ENCODE assay signal across 19 cellular contexts in genomic region chr12:57881035-57881973, GRCh38. TPM values are rescaled to one million over a fixed set of nuclear protein-coding genes. Genes with fewer than 3 reads are reported as not detected.
DNase-seq lines count a peak whose midpoint lies in the region; ATAC-seq and TF ChIP-seq lines count a peak whose summit lies in the region.
"Had no signal": no experiment of that assay in that cellular context is flagged by ENCODE, and none has a peak within 500 bp of the region (broad histone marks: within the 10 kb centered on the region; RNA-seq: fewer than 3 reads in every experiment).

No MANE protein-coding gene starts in this region.

- peaks cover 3% of the 10 kb centered on the region for H3K9me3 ChIP-seq in RWPE2 (ENCODE audit: severe bottlenecking)
- H3K9me3 ChIP-seq in neural progenitor cell (ENCODE audit: low read depth), result no peaks in the 10 kb centered on the region
- no peaks in the 10 kb centered on the region; the same call in 1 of the 2 replicates for H3K9me3 ChIP-seq in OCI-LY7 (ENCODE audit: low read length)

- no peaks in the 10 kb centered on the region for H3K36me3 Mint-ChIP-seq in neural progenitor cell
- H3K36me3 Mint-ChIP-seq: natural killer cell, WTC11 had no signal

- peak overlapping the region; percentile 59 for H3K27ac Mint-ChIP-seq in neural progenitor cell
- H3K27ac Mint-ChIP-seq: activated naive CD4-positive, alpha-beta T cell treated with anti-CD3 and anti-CD28 coated beads for 36 hours; natural killer cell; WTC11 had no signal

- peaks cover 17% of the 10 kb centered on the region for H3K9me3 Mint-ChIP-seq in neural progenitor cell
- H3K9me3 Mint-ChIP-seq: natural killer cell had no signal

- intact Hi-C loops in OCI-LY7 (cut with micrococcal nuclease; ENCODE audit: unreplicated experiment), result no loop called here

- no peak overlapping the region for H3K4me3 Mint-ChIP-seq in neural progenitor cell
- H3K4me3 Mint-ChIP-seq: activated naive CD4-positive, alpha-beta T cell treated with anti-CD3 and anti-CD28 coated beads for 36 hours; natural killer cell; WTC11 had no signal

- no peaks in the 10 kb centered on the region for H3K4me1 Mint-ChIP-seq in neural progenitor cell
- H3K4me1 Mint-ChIP-seq: natural killer cell, WTC11 had no signal

- CTCF ChIA-PET in OCI-LY7 (lab: Charles Lee; ENCODE audit: unreplicated experiment), result interaction anchor here (0.6 to 1.9 kb wide), 2 partner anchors 14 to 43 kb away, joined by 3 to 7 read pairs; no protein-coding TSS in a partner anchor

- H3K27ac ChIP-seq in RWPE2 (ENCODE audit: poor library complexity, severe bottlenecking) (no peak overlapping the region), neural progenitor cell (no peak overlapping the region), OCI-LY7 (ENCODE audit: low read depth, low read length, poor library complexity, severe bottlenecking) (no peak overlapping the region)
- H3K27ac ChIP-seq: SK-N-MC had no signal

- DNase-seq in EH (ENCODE audit: low read depth) (peak; percentile 88), RWPE2 (ENCODE audit: low spot score) (no peak), fibroblast of peridontal ligament (ENCODE audit: extremely low read depth) (peak; percentile 42), neural progenitor cell (ENCODE audit: low spot score) (no peak), OCI-M2 (lab: John Stamatoyannopoulos, UW; ENCODE audit: unreplicated experiment) (no peak), OCI-LY7 (ENCODE audit: low spot score) (no peak)
- DNase-seq in effector CD4-positive, alpha-beta T cell, result no peak
- DNase-seq: activated naive CD4-positive, alpha-beta T cell treated with anti-CD3 and anti-CD28 coated beads for 36 hours; cerebellar nuclear complex; COR-L47; hippocampal formation; natural killer cell; NCI-H1092 treated with DMSO at 0.1 percent for 48 hours; NK-92 treated with Interleukin-12 subunit alpha and Interleukin-12 subunit beta, amount 100 ng/mL, for 24 hours; stimulated activated CD4-positive, alpha-beta T cell treated with anti-CD3 and anti-CD28 coated beads, Interleukin-4, amount 100 ng/mL, for 4 hours had no signal

- TF ChIP-seq CTCF in RWPE2 (IDR thresholded peaks at IDR 0.05; ENCODE audit: poor library complexity, severe bottlenecking) (no peak), neural progenitor cell (IDR thresholded peaks at IDR 0.05) (no peak), OCI-LY7 (conservative IDR thresholded peaks at IDR 0.05; ENCODE audit: low read length) (no peak)

- H3K4me2 ChIP-seq in neural progenitor cell (no peak overlapping the region), OCI-LY7 (ENCODE audit: low read length) (no peak overlapping the region)

- H3K36me3 ChIP-seq in RWPE2 (ENCODE audit: low read depth) (no peaks in the 10 kb centered on the region), neural progenitor cell (no peaks in the 10 kb centered on the region), OCI-LY7 (ENCODE audit: insufficient read depth, low read length) (no peaks in the 10 kb centered on the region)

- H3K9me2 ChIP-seq in OCI-LY7 (ENCODE audit: insufficient read depth, low read length), result no peaks in the 10 kb centered on the region

- H3K27me3 ChIP-seq in RWPE2 (ENCODE audit: insufficient read depth, poor library complexity, severe bottlenecking) (no peaks in the 10 kb centered on the region), neural progenitor cell (no peaks in the 10 kb centered on the region)

- no TSS peak for BruUV-seq in OCI-LY7 (replicated peaks; lab: Mats Ljungman, UMichigan)

- H3K4me3 ChIP-seq in RWPE2 (ENCODE audit: severe bottlenecking) (no peak overlapping the region), neural progenitor cell (no peak overlapping the region), OCI-LY7 (ENCODE audit: low read depth, low read length, poor library complexity, severe bottlenecking) (no peak overlapping the region)
- H3K4me3 ChIP-seq: SK-N-MC had no signal

- POLR2A ChIA-PET in OCI-LY7 (lab: Charles Lee), result interaction anchor here (0.8 to 4.9 kb wide), 4 partner anchors 9 to 43 kb away, joined by 3 to 28 read pairs (median 5); no protein-coding TSS in a partner anchor

- peaks cover 3% of the 10 kb centered on the region for H3F3A ChIP-seq in neural progenitor cell (ENCODE audit: low read depth)

- peaks cover 9% of the 10 kb centered on the region for H3K27me3 Mint-ChIP-seq in neural progenitor cell (ENCODE audit: insufficient read depth, low read depth)

- H2AFZ ChIP-seq in neural progenitor cell (replicated peaks), result no peak overlapping the region
- H2AFZ ChIP-seq in OCI-LY7 (ENCODE audit: low read length), result no peak overlapping the region

- H4K20me1 ChIP-seq in neural progenitor cell (ENCODE audit: low read depth) (no peaks in the 10 kb centered on the region), OCI-LY7 (ENCODE audit: insufficient read depth, low read length) (no peaks in the 10 kb centered on the region)

- H3K4me1 ChIP-seq in RWPE2 (ENCODE audit: insufficient read depth, poor library complexity, severe bottlenecking), result no peaks in the 10 kb centered on the region
- no peaks in the 10 kb centered on the region for H3K4me1 ChIP-seq in neural progenitor cell
- no peaks in the 10 kb centered on the region for H3K4me1 ChIP-seq in OCI-LY7 (ENCODE audit: insufficient read depth, low read length, poor library complexity, severe bottlenecking)

- H3K79me2 ChIP-seq in neural progenitor cell (ENCODE audit: low read depth) (no peaks in the 10 kb centered on the region), OCI-LY7 (ENCODE audit: insufficient read depth, low read depth, low read length) (no peaks in the 10 kb centered on the region)

- H3K9ac ChIP-seq in neural progenitor cell, result no peak overlapping the region

- peak; percentile 55; the same call in 1 of the 3 replicates for ATAC-seq in RWPE2 (ENCODE audit: low read depth)
- no peak for ATAC-seq in HG03045 (IDR thresholded peaks at IDR 0.05; ENCODE audit: unreplicated experiment)
- ATAC-seq: left lobe of liver, natural killer cell, WTC11 had no signal

RNA-seq across cellular contexts. Expression of gene CTDSP2, which starts 34.8 kb away (rescaled TPM):
- total RNA-seq in neural progenitor cell (ENCODE audit: low replicate concordance) (43.6 and 73.2 TPM in 2 replicates), OCI-LY7 (2022) (118 and 145 TPM in 2 replicates)
- total RNA-seq in OCI-LY7 (2014; rRNA removed; shearing (Covaris generic)), result 38.8 and 44.2 TPM in 2 replicates

Comparison
In these comparisons a context has a peak if more than half of its experiments do, and no peak if none do; other contexts are left out.
1. DNase-seq: peak in EH (single experiment) and fibroblast of peridontal ligament (single experiment); none in RWPE2 (single experiment), neural progenitor cell (single experiment), OCI-M2 (single experiment), effector CD4-positive, alpha-beta T cell (single experiment) and OCI-LY7 (single experiment).